12 cellular contexts compared by ENCODE assay signal in genomic region chr1:84152649-84153056, GRCh38. TPM values are rescaled to one million over a fixed set of nuclear protein-coding genes. Genes with fewer than 3 reads are reported as not detected.
A peak's percentile ranks its signal among the peaks of the same experiment; 100 is the strongest.
DNase-seq lines count a peak whose midpoint lies in the region; ATAC-seq and TF ChIP-seq lines count a peak whose summit lies in the region.
"Had no signal": no experiment of that assay in that cellular context is flagged by ENCODE, and none has a peak within 500 bp of the region (broad histone marks: within the 10 kb centered on the region; RNA-seq: fewer than 3 reads in every experiment).

No MANE protein-coding gene starts in this region.

- H3K4me3 ChIP-seq in upper lobe of left lung = no peak overlapping the region
- H3K4me3 ChIP-seq: left lung, SJSA1 had no signal

- H3K27ac ChIP-seq in upper lobe of left lung = no peak overlapping the region
- H3K27ac ChIP-seq: left lung, SJSA1 had no signal

- peak; percentile 92 for ATAC-seq in HG02885 (IDR thresholded peaks at IDR 0.05; ENCODE audit: poor library complexity, unreplicated experiment)
- peak; percentile 21 for ATAC-seq in T-helper 17 cell
- ATAC-seq in upper lobe of left lung (ENCODE audit: low FRiP score in 2 of 2) = no peak
- ATAC-seq: left lung had no signal

- H3K36me3 Mint-ChIP-seq in T-helper 17 cell (ENCODE audit: low read depth) = peaks cover 9% of the 10 kb centered on the region
- peaks cover 19% of the 10 kb centered on the region for H3K36me3 Mint-ChIP-seq in stimulated activated naive CD8-positive, alpha-beta T cell treated with anti-CD3 and anti-CD28 coated beads, Interleukin-15, Interleukin-2, amounts not matched to agents 100 ng/mL and 50 ng/mL, for 24 hours (ENCODE audit: low read depth)

- DNase-seq in stimulated activated CD4-positive, alpha-beta T cell treated with anti-CD3 and anti-CD28 coated beads, Interleukin-15, amount 100 ng/mL, for 24 hours = peak; percentile 18
- no peak for DNase-seq in stimulated activated CD4-positive, alpha-beta T cell treated with anti-CD3 and anti-CD28 coated beads, Interleukin-4, amount 100 ng/mL, for 4 hours
- DNase-seq in T-helper 17 cell = no peak
- DNase-seq in NCI-H2227 (lab: John Stamatoyannopoulos, UW; ENCODE audit: unreplicated experiment) = no peak
- DNase-seq in EL = no peak
- no peak for DNase-seq in upper lobe of left lung
- DNase-seq: Caco-2; central memory CD4-positive, alpha-beta T cell; left lung had no signal

- H3K9me3 Mint-ChIP-seq in stimulated activated naive CD8-positive, alpha-beta T cell treated with anti-CD3 and anti-CD28 coated beads, Interleukin-15, Interleukin-2, amounts not matched to agents 100 ng/mL and 50 ng/mL, for 24 hours = no peaks in the 10 kb centered on the region

- no peak for TF ChIP-seq EP300 in upper lobe of left lung (IDR thresholded peaks at IDR 0.05)

- no peaks in the 10 kb centered on the region for H3K27me3 Mint-ChIP-seq in T-helper 17 cell
- H3K27me3 Mint-ChIP-seq in stimulated activated naive CD8-positive, alpha-beta T cell treated with anti-CD3 and anti-CD28 coated beads, Interleukin-15, Interleukin-2, amounts not matched to agents 100 ng/mL and 50 ng/mL, for 24 hours = no peaks in the 10 kb centered on the region

- no peaks in the 10 kb centered on the region for H3K27me3 ChIP-seq in upper lobe of left lung
- H3K27me3 ChIP-seq: left lung, SJSA1 had no signal

- TF ChIP-seq CTCF in upper lobe of left lung (IDR thresholded peaks at IDR 0.05) = no peak

- no peaks in the 10 kb centered on the region for H3K36me3 ChIP-seq in upper lobe of left lung
- H3K36me3 ChIP-seq: left lung, SJSA1 had no signal

- H3K9me3 ChIP-seq in T-helper 17 cell (ENCODE audit: control insufficient read depth, low read length, poor library complexity, severe bottlenecking) = no peaks in the 10 kb centered on the region
- no peaks in the 10 kb centered on the region for H3K9me3 ChIP-seq in upper lobe of left lung
- H3K9me3 ChIP-seq: Caco-2, left lung, SJSA1 had no signal

- peaks cover 51% of the 10 kb centered on the region for H3K4me1 Mint-ChIP-seq in T-helper 17 cell
- peaks cover 86% of the 10 kb centered on the region for H3K4me1 Mint-ChIP-seq in stimulated activated naive CD8-positive, alpha-beta T cell treated with anti-CD3 and anti-CD28 coated beads, Interleukin-15, Interleukin-2, amounts not matched to agents 100 ng/mL and 50 ng/mL, for 24 hours (ENCODE audit: low read depth)

- no peak for TF ChIP-seq POLR2A in upper lobe of left lung (IDR thresholded peaks at IDR 0.05)

- 70 to 89% methylated on average over 3 of the region's 3 CpGs for WGBS in upper lobe of left lung, 2 donors

- peaks cover 0 to 4% (median 2%) of the 10 kb centered on the region in 4 donors for H3K4me1 ChIP-seq in upper lobe of left lung
- H3K4me1 ChIP-seq: Caco-2 had no signal

- H3K4me3 Mint-ChIP-seq in T-helper 17 cell = peak overlapping the region; percentile 62
- H3K4me3 Mint-ChIP-seq in stimulated activated naive CD8-positive, alpha-beta T cell treated with anti-CD3 and anti-CD28 coated beads, Interleukin-15, Interleukin-2, amounts not matched to agents 100 ng/mL and 50 ng/mL, for 24 hours = peak overlapping the region; percentile 60

- no peak overlapping the region for H3K27ac Mint-ChIP-seq in T-helper 17 cell
- peak overlapping the region; percentile 89 for H3K27ac Mint-ChIP-seq in stimulated activated naive CD8-positive, alpha-beta T cell treated with anti-CD3 and anti-CD28 coated beads, Interleukin-15, Interleukin-2, amounts not matched to agents 100 ng/mL and 50 ng/mL, for 24 hours

RNA-seq across cellular contexts. Expression of gene PRKACB, which starts 8.6 kb away (rescaled TPM):
- 10 to 100 TPM; 72.8 to 77.6 TPM for total RNA-seq in T-helper 17 cell
- total RNA-seq in upper lobe of left lung = 10 to 100 TPM in 5 of 6 donors, 1 to 10 TPM in 1; 7.9 to 27.8 (median 18.3) TPM

Comparison
In these comparisons a context has a peak if more than half of its experiments do, and no peak if none do; other contexts are left out.
1. ATAC-seq: peak in HG02885 (single experiment) and T-helper 17 cell (single experiment); none in upper lobe of left lung (0 of 2).